Comparison of ENCODE assay signal across 24 cellular contexts in genomic region chr20:12199703-12200102, GRCh38.
"Had no signal": no experiment of that assay in that cellular context is flagged by ENCODE, and none has a peak within 500 bp of the region (broad histone marks: within the 10 kb centered on the region; RNA-seq: fewer than 3 reads in every experiment).

No MANE protein-coding gene starts in this region.

- H3K4me2 ChIP-seq: neural progenitor cell, smooth muscle cell had no signal

- H3K27me3 ChIP-seq: colonic mucosa, esophagus squamous epithelium, heart right ventricle, neural progenitor cell, right atrium auricular region, testis, tibial artery, upper lobe of left lung had no signal

- H3K4me1 ChIP-seq: colonic mucosa, esophagus squamous epithelium, neural progenitor cell, prostate gland, right atrium auricular region, testis, tibial artery, upper lobe of left lung had no signal

- H2AFZ ChIP-seq: neural progenitor cell had no signal

- H3K27ac ChIP-seq: colonic mucosa, esophagus squamous epithelium, heart right ventricle, neural progenitor cell, prostate gland, right atrium auricular region, testis, tibial artery, upper lobe of left lung had no signal

- DNase-seq: colonic mucosa; effector memory CD4-positive, alpha-beta T cell; erythroblast; esophagus squamous epithelium; foreskin melanocyte; glutamatergic neuron; heart right ventricle; hippocampal formation; immature natural killer cell; left ventricle myocardium superior; midbrain; naive thymus-derived CD4-positive, alpha-beta T cell; stimulated activated CD4-positive, alpha-beta T cell treated with anti-CD3 and anti-CD28 coated beads, Interleukin-2, amount 100 ng/mL, for 24 hours; stimulated activated CD4-positive, alpha-beta T cell treated with anti-CD3 and anti-CD28 coated beads, Interleukin-4, amount 100 ng/mL, for 24 hours; stimulated activated naive CD8-positive, alpha-beta T cell treated with anti-CD3 and anti-CD28 coated beads, Interleukin-15, Interleukin-2, amounts not matched to agents 100 U/mL and 50 U/mL, for 24 hours; substantia nigra; testis; tibial artery; upper lobe of left lung had no signal

- H3K9me3 ChIP-seq: colonic mucosa, esophagus squamous epithelium, prostate gland, right atrium auricular region, testis, tibial artery, upper lobe of left lung had no signal

- H3K36me3 ChIP-seq: colonic mucosa, esophagus squamous epithelium, heart right ventricle, neural progenitor cell, prostate gland, right atrium auricular region, tibial artery, upper lobe of left lung had no signal

- H3K4me3 ChIP-seq: colonic mucosa, esophagus squamous epithelium, heart right ventricle, lung, neural progenitor cell, prostate gland, right atrium auricular region, smooth muscle cell, testis, tibial artery, upper lobe of left lung had no signal
